ENCODE assay signal across 9 cellular contexts in the genomic region with DNA sequence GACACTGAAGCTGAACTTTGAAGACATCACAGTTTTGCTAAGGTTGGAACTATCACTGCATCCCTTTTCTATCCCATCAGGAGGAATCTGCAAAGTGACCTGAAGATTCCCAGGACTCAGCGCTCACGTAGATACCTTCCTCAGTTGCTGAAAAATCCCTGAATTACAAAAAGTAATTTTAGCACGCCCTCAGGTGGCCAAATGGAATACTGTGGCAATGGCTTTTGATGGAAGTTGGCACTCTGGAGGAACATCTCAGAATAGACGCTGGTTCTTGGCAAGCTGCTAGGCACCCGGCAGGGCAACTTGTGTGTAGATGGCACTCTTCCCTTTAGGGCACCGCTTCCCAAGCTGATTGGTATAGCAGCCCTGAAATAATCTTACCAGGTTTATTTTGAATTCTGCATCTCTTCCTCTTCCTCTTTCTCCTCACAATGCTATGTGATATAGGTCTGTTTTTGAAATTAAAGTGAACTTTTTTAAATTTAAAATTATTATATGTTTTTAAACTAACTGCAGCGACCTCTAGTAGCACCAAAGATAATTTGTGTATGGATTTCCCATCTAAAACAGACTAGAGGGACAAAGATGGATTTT. TPM values are rescaled to one million over a fixed set of nuclear protein-coding genes. Genes with fewer than 3 reads are reported as not detected.
DNase-seq lines count a peak whose midpoint lies in the region; ATAC-seq and TF ChIP-seq lines count a peak whose summit lies in the region.
"Had no signal": no experiment of that assay in that cellular context is flagged by ENCODE, and none has a peak within 500 bp of the region (broad histone marks: within the 10 kb centered on the region; RNA-seq: fewer than 3 reads in every experiment).

No MANE protein-coding gene starts in this region.

- H3K27me3 ChIP-seq in prostate gland (replicated peaks; ENCODE audit: insufficient read depth), result no peaks in the 10 kb centered on the region

- no peaks in the 10 kb centered on the region for H3K4me1 ChIP-seq in prostate gland (replicated peaks)

- intact Hi-C loops in prostate gland (cut with DNase I), result no loop called here

- in situ Hi-C loops in G401 (cut with HindIII; ENCODE audit: low sequenced_read_pairs), result no loop called here

- H3K4me3 ChIP-seq in prostate gland, result no peak overlapping the region

- TF ChIP-seq CTCF in prostate gland (IDR thresholded peaks at IDR 0.05), result peak in 3 of 4 experiments; percentile 35 to 50 (median 50)

- no peak for TF ChIP-seq POLR2A in prostate gland (IDR thresholded peaks at IDR 0.05)

- no peaks in the 10 kb centered on the region for H3K36me3 ChIP-seq in prostate gland

- no peaks in the 10 kb centered on the region for H3K9me3 ChIP-seq in prostate gland

- ATAC-seq in GM18861 (IDR thresholded peaks at IDR 0.05; ENCODE audit: unreplicated experiment), result no peak

- 0% methylated on average over 7 of the region's 7 CpGs for WGBS in prostate gland

- H3K27ac ChIP-seq in prostate gland, result no peak overlapping the region

- DNase-seq in A172 (ENCODE audit: low spot score) (peak; percentile 2), G401 (ENCODE audit: low spot score) (peak; percentile 89), NCI-H1105 (lab: John Stamatoyannopoulos, UW) (peak; percentile 8), glomerular visceral epithelial cell (ENCODE audit: extremely low spot score) (peak; percentile 35), prostate gland (ENCODE audit: low spot score) (peak; percentile 33), GOT3 (lab: John Stamatoyannopoulos, UW) (no peak)
- peak; percentile 55 to 60 for DNase-seq in activated T-cell treated with anti-CD3 and anti-CD28 coated beads, Interleukin-2, amount 50 U/mL, for 48 hours

RNA-seq across cellular contexts. Expression of gene ESX1, which starts 16.3 kb away (rescaled TPM):
- not detected in 2 replicates for total RNA-seq in A172 (2014; rRNA removed; shearing (Covaris generic))
- not detected in 2 replicates for total RNA-seq in G401 (2014; rRNA removed; shearing (Covaris generic))
- 10 to 100 TPM in 1 of 2 donors, not detected in 1; 31.9 TPM for total RNA-seq in prostate gland
- total RNA-seq: mononuclear cell had no signal
